Comparison of ENCODE assay signal across 1 cellular context in the genomic region with DNA sequence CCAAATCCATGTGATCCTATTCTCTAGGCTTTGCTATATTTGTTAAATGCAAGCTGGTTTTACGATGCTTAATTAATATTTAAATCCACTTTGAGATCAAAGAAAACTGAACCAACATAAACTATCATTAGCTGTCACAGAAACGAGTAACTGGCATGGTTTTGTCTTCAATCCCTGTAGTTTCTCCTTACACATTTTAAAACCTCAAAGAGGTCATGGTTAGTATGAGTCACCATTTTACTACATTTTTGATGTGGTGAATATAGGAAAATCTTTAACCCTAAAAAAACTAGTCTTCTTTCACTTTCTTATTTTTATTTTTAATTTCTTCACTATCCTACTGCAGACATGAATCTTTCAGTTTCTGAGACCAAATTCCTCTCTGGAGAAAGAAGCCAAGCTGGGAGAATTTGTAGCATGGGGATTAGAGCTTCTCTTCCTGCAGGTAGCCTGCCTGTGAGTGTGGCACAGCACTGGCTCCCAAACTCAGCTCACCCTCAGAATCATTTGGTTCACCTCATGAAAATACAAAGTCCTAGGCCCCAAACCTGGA.
TF ChIP-seq lines count a peak whose summit lies in the region.

No MANE protein-coding gene starts in this region.

TF ChIP-seq in HepG2, 621 proteins besides CTCF, POLR2A, EP300 and RAD21:
- TF ChIP-seq ADNP (CRISPR knock-in tag; IDR thresholded peaks at IDR 0.05), result no peak
- TF ChIP-seq GABPB1 (CRISPR knock-in tag; IDR thresholded peaks at IDR 0.05), result no peak
- TF ChIP-seq ZNF605 (CRISPR knock-in tag; IDR thresholded peaks at IDR 0.05), result no peak
- no peak for TF ChIP-seq ZNF121 (CRISPR knock-in tag; IDR thresholded peaks at IDR 0.05)
- no peak for TF ChIP-seq ZNF549 (CRISPR knock-in tag; IDR thresholded peaks at IDR 0.05)
